In the genomic region with DNA sequence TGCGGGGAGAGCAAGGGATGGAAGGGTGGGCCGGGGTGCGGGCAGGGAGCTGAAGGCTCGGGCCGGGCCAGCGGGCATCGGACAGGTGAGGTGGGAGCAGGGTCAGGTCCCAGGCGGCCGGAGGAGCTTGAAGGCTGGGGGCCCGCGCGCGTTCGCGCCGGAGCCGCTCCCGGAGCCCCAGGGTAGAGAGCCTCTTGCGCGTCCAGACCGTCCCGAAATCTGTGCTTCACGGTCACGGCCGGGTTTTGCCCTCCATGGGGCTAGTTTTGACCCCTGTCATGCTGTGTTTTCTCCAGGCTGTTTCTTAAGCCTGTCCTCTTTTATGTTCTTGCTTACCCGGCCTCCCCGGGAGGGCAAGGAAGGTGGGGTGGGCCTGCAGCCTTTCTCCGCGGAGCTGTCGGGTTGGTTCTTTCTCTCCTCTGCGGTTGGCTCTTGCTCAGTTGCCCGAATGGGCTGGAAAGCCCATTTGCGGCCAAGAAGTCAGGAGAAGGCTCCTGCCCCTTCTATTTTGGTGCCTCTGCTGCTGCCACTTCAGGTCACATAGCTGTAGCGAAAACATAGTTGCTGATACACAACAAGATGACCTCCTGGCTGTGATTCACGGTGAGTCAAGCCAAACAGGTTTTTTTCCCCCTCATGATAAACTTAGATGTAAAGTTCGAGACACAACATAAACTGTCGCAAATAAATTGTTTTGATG, we compare ENCODE assay signal across 8 cellular contexts. TPM values are rescaled to one million over a fixed set of nuclear protein-coding genes. Genes with fewer than 3 reads are reported as not detected.
DNase-seq lines count a peak whose midpoint lies in the region; ATAC-seq, FAIRE-seq and TF ChIP-seq lines count a peak whose summit lies in the region.

No MANE protein-coding gene starts in this region.

- H3K27me3 Mint-ChIP-seq in activated CD4-positive, alpha-beta T cell treated with anti-CD3 and anti-CD28 coated beads, Interleukin-2, amount 10 ng/mL, durations not matched to agents 24 days and 14 days = peaks cover 13% of the 10 kb centered on the region

- H3K4me3 ChIP-seq in mucosa of rectum (ENCODE audit: low read length in 2 of 2) = peak overlapping the region; percentile 88 to 94

- H3K36me3 ChIP-seq in mucosa of rectum (ENCODE audit: control insufficient read depth in 2 of 2, insufficient read depth in 2 of 2, low read length in 2 of 2) = no peaks in the 10 kb centered on the region

- peak; percentile 61 for DNase-seq in ELF-1 (ENCODE audit: low read depth, low spot score)
- peak; percentile 57 for DNase-seq in HK-2 (ENCODE audit: unreplicated experiment)
- peak; percentile 72 for DNase-seq in activated CD4-positive, alpha-beta T cell treated with anti-CD3 and anti-CD28 coated beads, Interleukin-2, amount 10 ng/mL, durations not matched to agents 24 days and 14 days
- DNase-seq in erythroblast (lab: John Stamatoyannopoulos, UW) = peak; percentile 25 to 47
- DNase-seq in urothelium cell line (ENCODE audit: low spot score) = peak; percentile 36
- DNase-seq in posterior vena cava (ENCODE audit: low spot score) = no peak

- H3K4me1 Mint-ChIP-seq in activated CD4-positive, alpha-beta T cell treated with anti-CD3 and anti-CD28 coated beads, Interleukin-2, amount 10 ng/mL, durations not matched to agents 24 days and 14 days = peaks cover 23% of the 10 kb centered on the region

- peaks cover 11% of the 10 kb centered on the region for H3K36me3 Mint-ChIP-seq in activated CD4-positive, alpha-beta T cell treated with anti-CD3 and anti-CD28 coated beads, Interleukin-2, amount 10 ng/mL, durations not matched to agents 24 days and 14 days (ENCODE audit: low read depth)

- intact Hi-C loops in activated CD4-positive, alpha-beta T cell treated with anti-CD3 and anti-CD28 coated beads, Interleukin-2, amount 10 ng/mL, durations not matched to agents 24 days and 14 days (cut with micrococcal nuclease) = loop anchor here (5.0 kb wide), 1 partner anchor 33 kb away; no protein-coding TSS in a partner anchor
- intact Hi-C loops in posterior vena cava (cut with DNase I) = no loop called here

- H3K9me3 ChIP-seq in mucosa of rectum (ENCODE audit: control insufficient read depth in 2 of 2, low read length in 2 of 2) = no peaks in the 10 kb centered on the region

- H3K9ac ChIP-seq in mucosa of rectum (ENCODE audit: low read depth in 1 of 2, low read length in 2 of 2) = peak overlapping the region; percentile 87 to 89

- H3K27me3 ChIP-seq in mucosa of rectum (ENCODE audit: control insufficient read depth in 2 of 2, insufficient read depth in 2 of 2, low read length in 2 of 2) = no peaks in the 10 kb centered on the region

- no peak for TF ChIP-seq POLR2A in erythroblast (IDR thresholded peaks at IDR 0.05; ENCODE audit: low read length)

- peak; percentile 45 for ATAC-seq in GM21423 (IDR thresholded peaks at IDR 0.05; ENCODE audit: unreplicated experiment)

- peak overlapping the region; percentile 88 for H3K27ac Mint-ChIP-seq in activated CD4-positive, alpha-beta T cell treated with anti-CD3 and anti-CD28 coated beads, Interleukin-2, amount 10 ng/mL, durations not matched to agents 24 days and 14 days

- FAIRE-seq in urothelium cell line (lab: Jason Lieb, UNC) = peak; percentile 88

- H3K4me1 ChIP-seq in mucosa of rectum (ENCODE audit: control insufficient read depth in 2 of 2, insufficient read depth in 2 of 2, low read length in 2 of 2) = peaks cover 10 to 11% of the 10 kb centered on the region in 2 donors

- H3K27ac ChIP-seq in mucosa of rectum (ENCODE audit: low read depth in 2 of 2, low read length in 2 of 2) = peak overlapping the region; percentile 71 to 77

- H3K4me3 Mint-ChIP-seq in activated CD4-positive, alpha-beta T cell treated with anti-CD3 and anti-CD28 coated beads, Interleukin-2, amount 10 ng/mL, durations not matched to agents 24 days and 14 days = peak overlapping the region; percentile 98

- peaks cover 6% of the 10 kb centered on the region for H3K9me3 Mint-ChIP-seq in activated CD4-positive, alpha-beta T cell treated with anti-CD3 and anti-CD28 coated beads, Interleukin-2, amount 10 ng/mL, durations not matched to agents 24 days and 14 days

RNA-seq across cellular contexts. Expression of a gene that starts 0.7 kb away (rescaled TPM):
- 15.1 and 19.4 TPM in 2 replicates for total RNA-seq in activated CD4-positive, alpha-beta T cell treated with anti-CD3 and anti-CD28 coated beads, Interleukin-2, amount 10 ng/mL, durations not matched to agents 24 days and 14 days
- total RNA-seq in posterior vena cava = 10 to 100 TPM; 13.0 to 21.3 TPM

RNA-seq across cellular contexts. Expression of a gene that starts 49.8 kb away (rescaled TPM):
- 102 and 108 TPM in 2 replicates for total RNA-seq in activated CD4-positive, alpha-beta T cell treated with anti-CD3 and anti-CD28 coated beads, Interleukin-2, amount 10 ng/mL, durations not matched to agents 24 days and 14 days
- total RNA-seq in posterior vena cava = 10 to 100 TPM; 19.4 to 21.9 TPM
